ENCODE assay signal across 15 cellular contexts in the genomic region with DNA sequence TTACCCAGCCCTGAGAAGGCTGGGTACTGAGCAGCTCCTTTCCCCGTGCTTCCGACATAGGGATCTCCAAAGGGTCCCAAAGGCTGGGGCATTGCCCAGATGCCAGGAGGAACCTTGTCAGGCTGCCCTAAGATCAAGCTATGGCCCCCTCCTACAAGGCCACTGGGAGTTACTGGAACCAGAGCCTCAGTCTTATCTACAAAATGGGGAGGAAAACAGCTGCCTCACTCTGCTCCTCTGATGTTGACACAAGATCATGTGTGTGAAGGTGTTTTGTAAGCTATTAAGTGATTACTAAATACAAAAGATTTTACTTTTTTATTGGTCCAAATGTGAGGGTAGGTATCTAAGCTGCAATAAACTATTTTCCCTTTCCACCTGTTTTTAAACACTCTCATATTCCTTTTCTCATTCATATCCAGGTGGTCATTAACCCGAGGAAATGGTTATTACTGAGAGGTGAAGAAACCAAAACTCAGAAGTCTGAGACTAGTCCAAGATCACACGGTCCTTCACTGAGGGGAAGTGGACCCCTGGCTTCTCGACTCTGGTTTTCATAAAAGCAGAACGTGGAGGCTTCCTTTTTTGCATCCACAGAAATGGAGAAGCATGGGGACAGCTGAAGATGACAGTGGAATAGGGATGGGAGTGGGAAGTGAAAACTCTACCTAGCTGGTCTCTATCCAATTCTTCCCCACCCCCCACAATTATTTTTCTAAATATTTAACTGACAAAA.
A peak's percentile ranks its signal among the peaks of the same experiment; 100 is the strongest.
DNase-seq lines count a peak whose midpoint lies in the region; ATAC-seq and TF ChIP-seq lines count a peak whose summit lies in the region.
"Had no signal": no experiment of that assay in that cellular context is flagged by ENCODE, and none has a peak within 500 bp of the region (broad histone marks: within the 10 kb centered on the region; RNA-seq: fewer than 3 reads in every experiment).

No MANE protein-coding gene starts in this region.

- TF ChIP-seq CTCF in nephron (IDR thresholded peaks at IDR 0.05; ENCODE audit: unreplicated experiment in 3 of 3), result no peak

- peak overlapping the region; percentile 90 for H3K4me3 ChIP-seq in ACC112 (ENCODE audit: low read depth, low read length)

- peak overlapping the region; percentile 87 for H3K27ac Mint-ChIP-seq in dendritic cell treated with granulocyte-macrophage colony-stimulating factor and Interleukin-4, amounts not matched to agents 40 ng/mL and 50 ng/mL, for 4 days
- H3K27ac Mint-ChIP-seq in nephron, result peak overlapping the region in 2 of 3 experiments; percentile 81 to 90

- no peaks in the 10 kb centered on the region for H3K79me2 ChIP-seq in ACC112 (ENCODE audit: control insufficient read depth, insufficient read depth, low read length, unreplicated experiment)

- no peak overlapping the region for H2AFZ ChIP-seq in ACC112 (ENCODE audit: low read length, unreplicated experiment)

- intact Hi-C loops in dendritic cell treated with granulocyte-macrophage colony-stimulating factor and Interleukin-4, amounts not matched to agents 40 ng/mL and 50 ng/mL, for 4 days (cut with micrococcal nuclease), result loop anchor here (2.0 to 10.0 kb wide), 3 partner anchors 64 to 161 kb away; no protein-coding TSS in a partner anchor

- DNase-seq in Kasumi-1 (lab: John Stamatoyannopoulos, UW) (peak; percentile 23 to 34), T-helper 9 cell (no peak), superior temporal gyrus (ENCODE audit: extremely low spot score) (no peak)
- no peak for DNase-seq in effector CD8-positive, alpha-beta T cell (lab: John Stamatoyannopoulos, UW)
- DNase-seq: cerebellar nuclear complex, DND-41, KG1, left lung, NCI-H1930, NCI-H774 had no signal

- no peaks in the 10 kb centered on the region for H3K9me3 Mint-ChIP-seq in dendritic cell treated with granulocyte-macrophage colony-stimulating factor and Interleukin-4, amounts not matched to agents 40 ng/mL and 50 ng/mL, for 4 days
- H3K9me3 Mint-ChIP-seq in nephron, result no peaks in the 10 kb centered on the region

- H3K27ac ChIP-seq in ACC112 (ENCODE audit: low read depth, low read length), result no peak overlapping the region

- peak overlapping the region; percentile 87 for H3K4me3 Mint-ChIP-seq in dendritic cell treated with granulocyte-macrophage colony-stimulating factor and Interleukin-4, amounts not matched to agents 40 ng/mL and 50 ng/mL, for 4 days
- H3K4me3 Mint-ChIP-seq in nephron, result peak overlapping the region; percentile 84 to 89 (median 88)

- H3K4me1 ChIP-seq in ACC112 (ENCODE audit: control insufficient read depth, insufficient read depth, low read length, unreplicated experiment), result peaks cover 13% of the 10 kb centered on the region

- peaks cover 59% of the 10 kb centered on the region for H3K4me1 Mint-ChIP-seq in dendritic cell treated with granulocyte-macrophage colony-stimulating factor and Interleukin-4, amounts not matched to agents 40 ng/mL and 50 ng/mL, for 4 days (ENCODE audit: low read depth)
- peaks cover 28% of the 10 kb centered on the region for H3K4me1 Mint-ChIP-seq in nephron

- H3K36me3 ChIP-seq in ACC112 (ENCODE audit: insufficient read depth, low read length), result no peaks in the 10 kb centered on the region

- no peak for ATAC-seq in HG03175 (IDR thresholded peaks at IDR 0.05; ENCODE audit: unreplicated experiment)
- ATAC-seq: esophagus mucosa had no signal

- no peaks in the 10 kb centered on the region for H3K27me3 ChIP-seq in ACC112 (ENCODE audit: insufficient read depth, low read length)

- peaks cover 58% of the 10 kb centered on the region for H3K36me3 Mint-ChIP-seq in dendritic cell treated with granulocyte-macrophage colony-stimulating factor and Interleukin-4, amounts not matched to agents 40 ng/mL and 50 ng/mL, for 4 days (ENCODE audit: low read depth)
- peaks cover 10% of the 10 kb centered on the region for H3K36me3 Mint-ChIP-seq in nephron (ENCODE audit: low read depth)

- H3K27me3 Mint-ChIP-seq in dendritic cell treated with granulocyte-macrophage colony-stimulating factor and Interleukin-4, amounts not matched to agents 40 ng/mL and 50 ng/mL, for 4 days, result peaks cover 2% of the 10 kb centered on the region
- H3K27me3 Mint-ChIP-seq in nephron (ENCODE audit: low read depth), result no peaks in the 10 kb centered on the region

Comparison
In these comparisons a context has a peak if more than half of its experiments do, and no peak if none do; other contexts are left out.
1. DNase-seq: peak in Kasumi-1 (2 of 2); none in effector CD8-positive, alpha-beta T cell (single experiment), T-helper 9 cell (single experiment) and superior temporal gyrus (single experiment).